10 cellular contexts compared by ENCODE assay signal in the genomic region with DNA sequence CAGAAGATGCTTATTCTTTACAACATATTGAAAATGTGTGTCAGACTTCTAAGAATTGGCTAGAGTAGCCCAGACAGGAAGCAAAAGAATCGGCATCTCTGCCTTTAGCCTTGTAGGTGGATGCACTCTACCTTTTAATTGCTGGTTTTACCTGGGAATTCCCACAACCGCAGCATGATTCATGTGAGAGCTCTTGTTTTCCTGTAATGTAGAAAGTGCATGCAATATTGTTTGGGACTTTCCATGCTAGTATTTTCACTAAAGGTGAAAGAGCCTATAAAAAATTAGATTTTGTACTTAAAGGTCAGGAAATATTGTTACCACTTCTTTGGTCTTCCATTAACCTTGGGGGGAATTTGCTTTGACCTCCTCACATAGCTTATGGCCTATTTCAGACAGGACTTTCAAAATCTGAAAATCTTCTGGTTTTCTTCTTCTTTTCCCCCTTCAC.
A peak's percentile ranks its signal among the peaks of the same experiment; 100 is the strongest.
DNase-seq lines count a peak whose midpoint lies in the region; ATAC-seq, FAIRE-seq and TF ChIP-seq lines count a peak whose summit lies in the region.
"Had no signal": no experiment of that assay in that cellular context is flagged by ENCODE, and none has a peak within 500 bp of the region (broad histone marks: within the 10 kb centered on the region; RNA-seq: fewer than 3 reads in every experiment).

No MANE protein-coding gene starts in this region.

- ATAC-seq in GM19438 (IDR thresholded peaks at IDR 0.05; ENCODE audit: low read depth, unreplicated experiment) (peak; percentile 44), HG03175 (IDR thresholded peaks at IDR 0.05; ENCODE audit: unreplicated experiment) (peak; percentile 49), left ventricle myocardium superior (no peak)
- peak; percentile 74 for ATAC-seq in activated T-helper 17 cell treated with anti-CD3 and anti-CD28 coated beads, Interleukin-2, amount 50 U/mL, for 72 hours (replicated peaks)
- ATAC-seq: naive thymus-derived CD4-positive, alpha-beta T cell had no signal

- H3K9me3 Mint-ChIP-seq in activated T-helper 17 cell treated with anti-CD3 and anti-CD28 coated beads, Interleukin-2, amount 50 U/mL, for 72 hours: peaks cover 6% of the 10 kb centered on the region

- no peak for FAIRE-seq in RCC 7860 (lab: Jason Lieb, UNC)

- peak overlapping the region; percentile 55 for H3K4me3 Mint-ChIP-seq in activated T-helper 17 cell treated with anti-CD3 and anti-CD28 coated beads, Interleukin-2, amount 50 U/mL, for 72 hours

- H3K36me3 Mint-ChIP-seq in activated T-helper 17 cell treated with anti-CD3 and anti-CD28 coated beads, Interleukin-2, amount 50 U/mL, for 72 hours (ENCODE audit: low read depth): peaks cover 7% of the 10 kb centered on the region

- H3K27ac Mint-ChIP-seq in activated T-helper 17 cell treated with anti-CD3 and anti-CD28 coated beads, Interleukin-2, amount 50 U/mL, for 72 hours: peak overlapping the region; percentile 84

- H3K4me1 Mint-ChIP-seq in activated T-helper 17 cell treated with anti-CD3 and anti-CD28 coated beads, Interleukin-2, amount 50 U/mL, for 72 hours: peaks cover 46% of the 10 kb centered on the region

- intact Hi-C loops in left ventricle myocardium superior (cut with micrococcal nuclease): no loop called here

- H3K27me3 Mint-ChIP-seq in activated T-helper 17 cell treated with anti-CD3 and anti-CD28 coated beads, Interleukin-2, amount 50 U/mL, for 72 hours: no peaks in the 10 kb centered on the region

- DNase-seq in GM10266 (ENCODE audit: extremely low spot score) (peak; percentile 22), left ventricle myocardium superior (no peak), NCI-H1105 treated with DMSO at 0.1 percent for 48 hours (lab: John Stamatoyannopoulos, UW) (no peak), RCC 7860 (ENCODE audit: low spot score) (no peak), SHP77 (lab: John Stamatoyannopoulos, UW) (no peak)
- DNase-seq: C1 segment of cervical spinal cord had no signal

- TF ChIP-seq CTCF in GM10266 (IDR thresholded peaks at IDR 0.05; ENCODE audit: control insufficient read depth, insufficient read depth, low read depth, missing control alignments): no peak
